ENCODE assay signal across 37 cellular contexts in genomic region chr6:1580585-1580984, GRCh38. TPM values are rescaled to one million over a fixed set of nuclear protein-coding genes. Genes with fewer than 3 reads are reported as not detected.
"Had no signal": no experiment of that assay in that cellular context is flagged by ENCODE, and none has a peak within 500 bp of the region (broad histone marks: within the 10 kb centered on the region; RNA-seq: fewer than 3 reads in every experiment).

No MANE protein-coding gene starts in this region.

- DNase-seq: activated B cell treated with CpG ODN at 0.5 μM for 24 hours; activated CD4-positive, alpha-beta memory T cell treated with anti-CD3 and anti-CD28 coated beads for 36 hours; activated CD4-positive, alpha-beta T cell treated with anti-CD3 and anti-CD28 coated beads for 4 hours; activated CD4-positive, alpha-beta T cell treated with anti-CD3 and anti-CD28 coated beads, Interleukin-2, amount 10 ng/mL, durations not matched to agents 24 days and 14 days; activated CD4-positive, alpha-beta T cell treated with anti-CD3 and anti-CD28 coated beads, Interleukin-2, amount 50 U/mL, for 1 hour; activated CD4-positive, alpha-beta T cell treated with anti-CD3 and anti-CD28 coated beads, Interleukin-2, amount 50 U/mL, for 4 hours; activated CD4-positive, CD25-positive, alpha-beta regulatory T cell treated with anti-CD3 and anti-CD28 coated beads, Interleukin-2, amount 50 U/mL, for 72 hours; activated CD8-positive, alpha-beta memory T cell treated with anti-CD3 and anti-CD28 coated beads, Interleukin-2, amount 50 U/mL, for 4 hours; activated CD8-positive, alpha-beta T cell treated with anti-CD3 and anti-CD28 coated beads for 36 hours; activated effector memory CD4-positive, alpha-beta T cell treated with anti-CD3 and anti-CD28 coated beads, Interleukin-2, amount 50 U/mL, for 16 hours; activated gamma-delta T cell treated with Interleukin-2 at 50 U/mL for 16 hours; activated naive CD4-positive, alpha-beta T cell; activated naive CD4-positive, alpha-beta T cell treated with anti-CD3 and anti-CD28 coated beads for 36 hours; activated naive CD4-positive, alpha-beta T cell treated with anti-CD3 and anti-CD28 coated beads, Interleukin-2, amount 50 U/mL, for 16 hours; activated naive CD8-positive, alpha-beta T cell treated with anti-CD3 and anti-CD28 coated beads for 36 hours; activated T-cell treated with anti-CD3 and anti-CD28 coated beads for 4 hours; activated T-cell treated with anti-CD3 and anti-CD28 coated beads, Interleukin-2, amount 50 U/mL, for 1 hour; activated T-cell treated with anti-CD3 and anti-CD28 coated beads, Interleukin-2, amount 50 U/mL, for 4 hours; activated T-cell treated with anti-CD3 and anti-CD28 coated beads, Interleukin-2, amount 50 U/mL, for 72 hours; adrenal gland; amniotic stem cell; aorta; body of pancreas; central memory CD4-positive, alpha-beta T cell; T-helper 1 cell; T-helper 2 cell; T-helper 9 cell had no signal

- H3K27ac ChIP-seq: adrenal gland, body of pancreas, brain microvascular endothelial cell, VCaP had no signal

- H3K4me1 Mint-ChIP-seq: activated CD4-positive, alpha-beta T cell treated with anti-CD3 and anti-CD28 coated beads, Interleukin-2, amount 10 ng/mL, durations not matched to agents 24 days and 14 days; activated naive CD8-positive, alpha-beta T cell treated with anti-CD3 and anti-CD28 coated beads for 36 hours; activated T-helper 17 cell treated with anti-CD3 and anti-CD28 coated beads, Interleukin-2, amount 50 U/mL, for 72 hours had no signal

- H3K4me1 ChIP-seq: adrenal gland had no signal

- FAIRE-seq: astrocyte, TTC549 had no signal

- H3K36me3 ChIP-seq: adrenal gland, brain microvascular endothelial cell, breast epithelium had no signal

- H3K36me3 Mint-ChIP-seq: activated CD4-positive, alpha-beta memory T cell treated with anti-CD3 and anti-CD28 coated beads for 36 hours; activated naive CD4-positive, alpha-beta T cell treated with anti-CD3 and anti-CD28 coated beads, Interleukin-2, amount 50 U/mL, for 72 hours; activated naive CD8-positive, alpha-beta T cell treated with anti-CD3 and anti-CD28 coated beads for 36 hours had no signal

- H3K27me3 ChIP-seq: adrenal gland, body of pancreas, brain microvascular endothelial cell, breast epithelium had no signal

- H3K27ac Mint-ChIP-seq: activated B cell treated with CpG ODN at 0.5 μM for 24 hours; activated CD4-positive, alpha-beta memory T cell treated with anti-CD3 and anti-CD28 coated beads for 36 hours; activated CD4-positive, alpha-beta T cell treated with anti-CD3 and anti-CD28 coated beads, Interleukin-2, amount 10 ng/mL, durations not matched to agents 24 days and 14 days; activated CD8-positive, alpha-beta T cell treated with anti-CD3 and anti-CD28 coated beads for 36 hours; activated naive CD4-positive, alpha-beta T cell treated with anti-CD3 and anti-CD28 coated beads for 36 hours; activated naive CD4-positive, alpha-beta T cell treated with anti-CD3 and anti-CD28 coated beads, Interleukin-2, amount 50 U/mL, for 72 hours; activated naive CD8-positive, alpha-beta T cell treated with anti-CD3 and anti-CD28 coated beads for 36 hours; activated T-cell treated with anti-CD3 and anti-CD28 coated beads, Interleukin-2, amount 50 U/mL, for 72 hours; activated T-helper 1 cell treated with anti-CD3 and anti-CD28 coated beads, Interleukin-12 subunit alpha, Interleukin-12 subunit beta, Interleukin-2, Interleukin-4 antibody, amounts not matched to agents 30 ng/mL and 10 ng/mL and 1 ng/mL, durations not matched to agents 14 hours and 24 hours and 36 hours; activated T-helper 17 cell treated with anti-CD3 and anti-CD28 coated beads, Interleukin-2, amount 50 U/mL, for 72 hours; T-helper 1 cell treated with Interleukin-12 subunit alpha and Interleukin-12 subunit beta and Interleukin-4 antibody, amounts not matched to agents 30 μg/mL and 1 μg/mL, for 36 hours; T-helper 2 cell treated with Interferon-gamma antibody and Interleukin-4, amounts not matched to agents 5 μg/mL and 100 μg/mL, for 36 hours had no signal

- H3K9me3 ChIP-seq: adrenal gland, body of pancreas, breast epithelium had no signal

- ATAC-seq: activated CD8-positive, alpha-beta T cell treated with anti-CD3 and anti-CD28 coated beads for 36 hours; activated naive CD4-positive, alpha-beta T cell treated with anti-CD3 and anti-CD28 coated beads, Interleukin-2, amount 50 U/mL, for 72 hours; activated T-cell treated with anti-CD3 and anti-CD28 coated beads, Interleukin-2, amount 50 U/mL, for 4 hours; activated T-cell treated with anti-CD3 and anti-CD28 coated beads, Interleukin-2, amount 50 U/mL, for 72 hours; activated T-helper 17 cell treated with anti-CD3 and anti-CD28 coated beads, Interleukin-2, amount 50 U/mL, for 72 hours; body of pancreas had no signal

- H3K4me3 ChIP-seq: adrenal gland, body of pancreas, breast epithelium had no signal

- H3K9me3 Mint-ChIP-seq: activated B cell treated with CpG ODN at 0.5 μM for 24 hours; activated CD4-positive, alpha-beta memory T cell treated with anti-CD3 and anti-CD28 coated beads for 36 hours; activated CD4-positive, alpha-beta T cell treated with anti-CD3 and anti-CD28 coated beads, Interleukin-2, amount 10 ng/mL, durations not matched to agents 24 days and 14 days; activated CD8-positive, alpha-beta T cell treated with anti-CD3 and anti-CD28 coated beads for 36 hours; activated naive CD4-positive, alpha-beta T cell treated with anti-CD3 and anti-CD28 coated beads for 36 hours; activated naive CD4-positive, alpha-beta T cell treated with anti-CD3 and anti-CD28 coated beads, Interleukin-2, amount 50 U/mL, for 72 hours; activated naive CD8-positive, alpha-beta T cell treated with anti-CD3 and anti-CD28 coated beads for 36 hours; activated T-cell treated with anti-CD3 and anti-CD28 coated beads, Interleukin-2, amount 50 U/mL, for 4 hours; activated T-cell treated with anti-CD3 and anti-CD28 coated beads, Interleukin-2, amount 50 U/mL, for 72 hours; activated T-helper 1 cell treated with anti-CD3 and anti-CD28 coated beads, Interleukin-12 subunit alpha, Interleukin-12 subunit beta, Interleukin-2, Interleukin-4 antibody, amounts not matched to agents 30 ng/mL and 10 ng/mL and 1 ng/mL, durations not matched to agents 14 hours and 24 hours and 36 hours; activated T-helper 17 cell treated with anti-CD3 and anti-CD28 coated beads, Interleukin-2, amount 50 U/mL, for 72 hours; T-helper 1 cell treated with Interleukin-12 subunit alpha and Interleukin-12 subunit beta and Interleukin-4 antibody, amounts not matched to agents 30 μg/mL and 1 μg/mL, for 36 hours; T-helper 2 cell treated with Interferon-gamma antibody and Interleukin-4, amounts not matched to agents 5 μg/mL and 100 μg/mL, for 36 hours had no signal

- H3K27me3 Mint-ChIP-seq: activated naive CD8-positive, alpha-beta T cell treated with anti-CD3 and anti-CD28 coated beads for 36 hours had no signal

- H3K4me3 Mint-ChIP-seq: activated B cell treated with CpG ODN at 0.5 μM for 24 hours; activated CD4-positive, alpha-beta memory T cell treated with anti-CD3 and anti-CD28 coated beads for 36 hours; activated CD4-positive, alpha-beta T cell treated with anti-CD3 and anti-CD28 coated beads, Interleukin-2, amount 10 ng/mL, durations not matched to agents 24 days and 14 days; activated CD8-positive, alpha-beta T cell treated with anti-CD3 and anti-CD28 coated beads for 36 hours; activated naive CD4-positive, alpha-beta T cell treated with anti-CD3 and anti-CD28 coated beads for 36 hours; activated naive CD8-positive, alpha-beta T cell treated with anti-CD3 and anti-CD28 coated beads for 36 hours; activated T-cell treated with anti-CD3 and anti-CD28 coated beads, Interleukin-2, amount 50 U/mL, for 4 hours; activated T-cell treated with anti-CD3 and anti-CD28 coated beads, Interleukin-2, amount 50 U/mL, for 72 hours; activated T-helper 1 cell treated with anti-CD3 and anti-CD28 coated beads, Interleukin-12 subunit alpha, Interleukin-12 subunit beta, Interleukin-2, Interleukin-4 antibody, amounts not matched to agents 30 ng/mL and 10 ng/mL and 1 ng/mL, durations not matched to agents 14 hours and 24 hours and 36 hours; activated T-helper 17 cell treated with anti-CD3 and anti-CD28 coated beads, Interleukin-2, amount 50 U/mL, for 72 hours; T-helper 1 cell treated with Interleukin-12 subunit alpha and Interleukin-12 subunit beta and Interleukin-4 antibody, amounts not matched to agents 30 μg/mL and 1 μg/mL, for 36 hours; T-helper 2 cell treated with Interferon-gamma antibody and Interleukin-4, amounts not matched to agents 5 μg/mL and 100 μg/mL, for 36 hours had no signal

RNA-seq across cellular contexts. Expression of gene FOXC1, which starts 29.1 kb away (rescaled TPM):
- total RNA-seq: activated naive CD4-positive, alpha-beta T cell treated with anti-CD3 and anti-CD28 coated beads for 36 hours; activated naive CD8-positive, alpha-beta T cell treated with anti-CD3 and anti-CD28 coated beads for 36 hours; activated T-helper 17 cell treated with anti-CD3 and anti-CD28 coated beads, Interleukin-2, amount 50 U/mL, for 72 hours had no signal
